In the genomic region with DNA sequence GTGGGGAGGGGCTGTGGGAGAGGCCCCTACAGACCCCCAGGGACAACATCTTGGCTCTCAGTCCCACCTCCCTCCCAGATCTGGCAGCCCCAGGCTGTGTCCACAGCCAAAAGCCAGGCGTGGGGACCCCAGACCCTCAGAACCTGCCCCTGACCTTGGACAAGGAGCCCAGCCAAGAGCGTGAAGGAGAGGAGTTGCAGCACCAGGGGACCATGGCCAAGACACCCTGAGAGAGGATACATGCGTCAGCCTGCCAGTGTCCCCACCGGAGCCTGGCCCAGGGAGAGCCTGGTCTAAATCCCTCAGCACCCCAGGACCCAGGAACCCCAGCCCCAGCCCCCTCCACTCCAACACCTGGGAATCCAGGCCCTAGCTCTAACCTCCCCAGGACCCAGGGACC, we compare ENCODE assay signal across 12 cellular contexts. TPM values are rescaled to one million over a fixed set of nuclear protein-coding genes. Genes with fewer than 3 reads are reported as not detected.
"Had no signal": no experiment of that assay in that cellular context is flagged by ENCODE, and none has a peak within 500 bp of the region (broad histone marks: within the 10 kb centered on the region; RNA-seq: fewer than 3 reads in every experiment).

No MANE protein-coding gene starts in this region.

RNA-seq across cellular contexts. Expression of gene CD209, which starts 1.0 kb away (rescaled TPM):
- total RNA-seq: NCI-H460, OCI-LY7, PC-3, PC-9, RPMI7951, SJCRH30, SJSA1, SK-MEL-5 had no signal
- polyA plus RNA-seq: SK-N-SH had no signal

RNA-seq across cellular contexts. Expression of gene CLEC4G, which starts 14.4 kb away (rescaled TPM):
- total RNA-seq: NCI-H460, OCI-LY7, PC-3, PC-9, RPMI7951, SJCRH30, SJSA1, SK-MEL-5 had no signal
- polyA plus RNA-seq: SK-N-SH had no signal

RNA-seq across cellular contexts. Expression of gene CLEC4M, which starts 16.7 kb away (rescaled TPM):
- total RNA-seq: OCI-LY7, PC-3, PC-9, Peyer's patch, Right ventricle myocardium inferior, Right ventricle myocardium superior, RPMI7951, SJCRH30, SJSA1, SK-MEL-5 had no signal
- polyA plus RNA-seq: SK-N-SH had no signal

RNA-seq across cellular contexts. Expression of gene FCER2, which starts 44.4 kb away (rescaled TPM):
- total RNA-seq: NCI-H460, PC-3, PC-9, RPMI7951, SJCRH30, SJSA1, SK-MEL-5 had no signal
- polyA plus RNA-seq: SK-N-SH had no signal
